8 cellular contexts compared by ENCODE assay signal in genomic region chr22:38953577-38954413, GRCh38. TPM values are rescaled to one million over a fixed set of nuclear protein-coding genes. Genes with fewer than 3 reads are reported as not detected.
DNase-seq lines count a peak whose midpoint lies in the region; ATAC-seq, FAIRE-seq and TF ChIP-seq lines count a peak whose summit lies in the region.

No MANE protein-coding gene starts in this region.

- H3K9ac ChIP-seq in GM23248, result no peak overlapping the region

- TF ChIP-seq POLR2A in GM10847 (IDR thresholded peaks at IDR 0.05; ENCODE audit: extremely low read depth, insufficient read length) (peak; percentile 31), Peyer's patch (IDR thresholded peaks at IDR 0.05) (no peak)

- H3F3A ChIP-seq in GM23248 (ENCODE audit: insufficient read depth), result no peaks in the 10 kb centered on the region

- ATAC-seq in GM18861 (IDR thresholded peaks at IDR 0.05; ENCODE audit: unreplicated experiment), result no peak

- H2AFZ ChIP-seq in GM23248, result no peak overlapping the region

- H3K36me3 ChIP-seq in GM23248 (ENCODE audit: low read depth), result no peaks in the 10 kb centered on the region
- no peaks in the 10 kb centered on the region for H3K36me3 ChIP-seq in Peyer's patch
- H3K36me3 ChIP-seq in bronchial epithelial cell (ENCODE audit: control insufficient read depth, insufficient read depth, low read length), result no peaks in the 10 kb centered on the region
- no peaks in the 10 kb centered on the region for H3K36me3 ChIP-seq in BE2C

- H3K27me3 Mint-ChIP-seq in glutamatergic neuron (ENCODE audit: unreplicated experiment), result peaks cover 6% of the 10 kb centered on the region

- H3K9me3 Mint-ChIP-seq in glutamatergic neuron (ENCODE audit: unreplicated experiment), result peaks cover 3% of the 10 kb centered on the region

- H3K4me3 ChIP-seq in GM23248 (no peak overlapping the region), Peyer's patch (no peak overlapping the region), bronchial epithelial cell (ENCODE audit: low read depth, low read length) (no peak overlapping the region), BE2C (ENCODE audit: low read depth, low read length) (no peak overlapping the region)

- H3K36me3 Mint-ChIP-seq in glutamatergic neuron (ENCODE audit: unreplicated experiment), result no peaks in the 10 kb centered on the region

- peak; percentile 45 for DNase-seq in GM23248
- DNase-seq in Peyer's patch, result peak in 2 of 3 donors; percentile 54 to 68
- DNase-seq in bronchial epithelial cell (ENCODE audit: low read depth), result peak; percentile 69
- peak; percentile 57 to 77 for DNase-seq in stimulated activated CD4-positive, alpha-beta T cell treated with anti-CD3 and anti-CD28 coated beads, Interleukin-4, amount 100 ng/mL, for 48 hours (ENCODE audit: low read depth in 2 of 2)
- DNase-seq in glutamatergic neuron, result no peak
- DNase-seq in BE2C, result no peak

- H3K27me3 ChIP-seq in GM23248 (replicated peaks; ENCODE audit: insufficient read depth) (peaks cover 52% of the 10 kb centered on the region), Peyer's patch (no peaks in the 10 kb centered on the region), bronchial epithelial cell (ENCODE audit: control insufficient read depth, insufficient read depth, low read length) (peaks cover 5% of the 10 kb centered on the region), BE2C (no peaks in the 10 kb centered on the region)

- peaks cover 15% of the 10 kb centered on the region for H3K4me1 Mint-ChIP-seq in glutamatergic neuron (ENCODE audit: low read depth, unreplicated experiment)

- H3K9me3 ChIP-seq in GM23248 (ENCODE audit: low read depth) (no peaks in the 10 kb centered on the region), Peyer's patch (no peaks in the 10 kb centered on the region), BE2C (no peaks in the 10 kb centered on the region)

- H3K4me3 Mint-ChIP-seq in glutamatergic neuron (ENCODE audit: unreplicated experiment), result no peak overlapping the region

- no peak overlapping the region for H3K4me2 ChIP-seq in GM23248 (ENCODE audit: unreplicated experiment)

- H3K27ac Mint-ChIP-seq in glutamatergic neuron (ENCODE audit: unreplicated experiment), result no peak overlapping the region

- H3K79me2 ChIP-seq in GM23248 (ENCODE audit: insufficient read depth), result no peaks in the 10 kb centered on the region

- no peaks in the 10 kb centered on the region for H3K4me1 ChIP-seq in GM23248 (ENCODE audit: insufficient read depth)
- peaks cover 0 to 7% (median 2%) of the 10 kb centered on the region in 4 donors for H3K4me1 ChIP-seq in Peyer's patch
- no peaks in the 10 kb centered on the region for H3K4me1 ChIP-seq in BE2C

- TF ChIP-seq CTCF in Peyer's patch (IDR thresholded peaks at IDR 0.05) (no peak), bronchial epithelial cell (IDR thresholded peaks at IDR 0.05; ENCODE audit: insufficient read depth, low read length, severe bottlenecking) (no peak), glutamatergic neuron (IDR thresholded peaks at IDR 0.05; ENCODE audit: partially characterized antibody, unreplicated experiment) (no peak), BE2C (IDR thresholded peaks at IDR 0.05; ENCODE audit: low read depth, low read length) (no peak)

- FAIRE-seq in bronchial epithelial cell (lab: Jason Lieb, UNC), result peak; percentile 89

- 44 to 47% methylated on average over 15 of the region's 15 CpGs for WGBS in GM23248 (ENCODE audit: low coverage in 1 of 2, low lambda C conversion rate in 2 of 2, missing lambda C conversion rate in 2 of 2), 2 experiments

- H3K27ac ChIP-seq in GM23248, result no peak overlapping the region
- peak overlapping the region in 1 of 4 donors; percentile 56 for H3K27ac ChIP-seq in Peyer's patch

- in situ Hi-C loops in GM23248 (cut with MboI), result no loop called here

- no peaks in the 10 kb centered on the region for H4K20me1 ChIP-seq in GM23248 (ENCODE audit: insufficient read depth)

- no peaks in the 10 kb centered on the region for H3K9me2 ChIP-seq in GM23248 (ENCODE audit: insufficient read depth)

RNA-seq across cellular contexts. Expression of gene APOBEC3A, which starts 3.6 kb away (rescaled TPM):
- total RNA-seq in GM23248 (2014; rRNA removed; shearing (Covaris generic)), result not detected in 2 replicates
- not detected in 2 replicates for polyA plus RNA-seq in GM23248 (2016; fragmentation: Nextera tagmentation; extraction: Ambion mirVana)
- total RNA-seq in Peyer's patch, result 1 to 10 TPM in 1 of 4 donors, not detected in 3; 9.1 TPM
- not detected in 2 replicates for total RNA-seq in bronchial epithelial cell
- not detected for total RNA-seq in glutamatergic neuron (ENCODE audit: unreplicated experiment)
- polyA plus RNA-seq in BE2C (2012; ENCODE audit: insufficient read depth, insufficient read length, low read depth), result not detected

RNA-seq across cellular contexts. Expression of gene APOBEC3B, which starts 28.4 kb away (rescaled TPM):
- total RNA-seq in GM23248 (2014; rRNA removed; shearing (Covaris generic)), result 2.3 and 4.1 TPM in 2 replicates
- polyA plus RNA-seq in GM23248 (2016; fragmentation: Nextera tagmentation; extraction: Ambion mirVana), result 10.6 and 11.9 TPM in 2 replicates
- 1 to 10 TPM in 3 of 4 donors, not detected in 1; 1.1 to 2.7 (median 1.9) TPM for total RNA-seq in Peyer's patch
- 0.26 TPM in 1 of 2 replicates, not detected in the other for total RNA-seq in bronchial epithelial cell
- not detected for total RNA-seq in glutamatergic neuron (ENCODE audit: unreplicated experiment)
- polyA plus RNA-seq in BE2C (2012; ENCODE audit: insufficient read depth, insufficient read length, low read depth), result 0.43 TPM

Comparison
In these comparisons a context has a peak if more than half of its experiments do, and no peak if none do; other contexts are left out.
1. DNase-seq: peak in GM23248 (single experiment), Peyer's patch (2 of 3), bronchial epithelial cell (single experiment) and stimulated activated CD4-positive, alpha-beta T cell treated with anti-CD3 and anti-CD28 coated beads, Interleukin-4, amount 100 ng/mL, for 48 hours (2 of 2); none in glutamatergic neuron (single experiment) and BE2C (single experiment).